Comparison of ENCODE assay signal across 20 cellular contexts in the genomic region with DNA sequence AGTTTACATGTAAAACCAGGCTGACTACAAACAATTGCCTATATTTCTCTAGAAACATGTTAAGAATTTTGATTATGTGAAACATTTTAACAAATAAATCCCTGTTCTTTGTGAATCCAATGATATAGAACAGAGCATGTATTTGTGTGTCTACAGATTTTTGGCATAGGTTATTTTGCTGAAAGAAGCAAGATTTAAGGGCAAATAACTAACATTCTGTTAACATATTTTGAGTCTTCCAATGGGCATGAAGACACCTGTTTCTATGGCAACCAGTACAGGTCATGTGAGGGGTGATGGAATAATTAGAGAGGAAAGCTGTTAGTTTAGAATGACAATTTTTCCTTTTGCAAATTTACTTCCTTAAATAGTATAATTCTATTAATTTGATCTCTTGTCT. TPM values are rescaled to one million over a fixed set of nuclear protein-coding genes. Genes with fewer than 3 reads are reported as not detected.
DNase-seq lines count a peak whose midpoint lies in the region; ATAC-seq, FAIRE-seq and TF ChIP-seq lines count a peak whose summit lies in the region.
"Had no signal": no experiment of that assay in that cellular context is flagged by ENCODE, and none has a peak within 500 bp of the region (broad histone marks: within the 10 kb centered on the region; RNA-seq: fewer than 3 reads in every experiment).

No MANE protein-coding gene starts in this region.

- no peak overlapping the region for H3K4me3 ChIP-seq in HepG2 (replicated peaks in 1 of 3; ENCODE audit: insufficient read depth in 1 of 3, low read depth in 2 of 3, low read length in 3 of 3)
- H3K4me3 ChIP-seq in right lobe of liver: no peak overlapping the region
- H3K4me3 ChIP-seq in fibroblast of villous mesenchyme (ENCODE audit: low read depth, low read length): no peak overlapping the region
- H3K4me3 ChIP-seq in CD8-positive, alpha-beta T cell (ENCODE audit: low read depth, low read length): no peak overlapping the region

- H3K36me3 Mint-ChIP-seq in CD8-positive, alpha-beta T cell: no peaks in the 10 kb centered on the region
- H3K36me3 Mint-ChIP-seq: activated CD4-positive, alpha-beta memory T cell treated with anti-CD3 and anti-CD28 coated beads for 36 hours; brain; CD4-positive, alpha-beta memory T cell had no signal

- CTCF ChIA-PET in HepG2 (lab: Yijun Ruan, JAX; ENCODE audit: low intra/inter-chr PET ratio, low total read pairs): no interaction called here
- CTCF ChIA-PET in CD8-positive, alpha-beta T cell (lab: Charles Lee): interaction anchor here (0.6 to 1.5 kb wide), 3 partner anchors 111 to 586 kb away, joined by 3 to 4 read pairs (median 3); no protein-coding TSS in a partner anchor

- H3K4me1 Mint-ChIP-seq in CD8-positive, alpha-beta T cell (ENCODE audit: low read depth): no peaks in the 10 kb centered on the region
- H3K4me1 Mint-ChIP-seq: CD4-positive, alpha-beta memory T cell had no signal

- no peak overlapping the region for H2AFZ ChIP-seq in HepG2 (ENCODE audit: low read length)

- H3K4me1 ChIP-seq in HepG2 (ENCODE audit: insufficient read depth, low read length) (peaks cover 65% of the 10 kb centered on the region), right lobe of liver (peaks cover 0 to 26% (median 15%) of the 10 kb centered on the region in 4 donors)
- H3K4me1 ChIP-seq in CD8-positive, alpha-beta T cell (ENCODE audit: insufficient read depth, low read length): no peaks in the 10 kb centered on the region

- peaks cover 17% of the 10 kb centered on the region for H3K27me3 Mint-ChIP-seq in CD8-positive, alpha-beta T cell (ENCODE audit: low read depth)

- no peak overlapping the region for H3K4me2 ChIP-seq in HepG2 (ENCODE audit: low read depth, low read length)

- BruUV-seq in HepG2 (replicated peaks; lab: Mats Ljungman, UMichigan): no TSS peak

- no peak for TF ChIP-seq RAD21 in HepG2 (CRISPR knock-in tag; IDR thresholded peaks at IDR 0.05)

- no peak for TF ChIP-seq EP300 in HepG2 (IDR thresholded peaks at IDR 0.05; ENCODE audit: low read depth in 2 of 2, low read length in 2 of 2)
- no peak for TF ChIP-seq EP300 in HepG2 (CRISPR knock-in tag; IDR thresholded peaks at IDR 0.05; ENCODE audit: borderline replicate concordance)

- H3K9me3 Mint-ChIP-seq in CD8-positive, alpha-beta T cell: peaks cover 3% of the 10 kb centered on the region
- H3K9me3 Mint-ChIP-seq: activated CD4-positive, alpha-beta memory T cell treated with anti-CD3 and anti-CD28 coated beads for 36 hours; activated T-cell treated with anti-CD3 and anti-CD28 coated beads, Interleukin-2, amount 50 U/mL, for 24 hours; brain; CD4-positive, alpha-beta memory T cell had no signal

- POLR2A ChIA-PET in HepG2 (lab: Yijun Ruan, JAX): interaction anchor here (1.0 to 1.3 kb wide), 2 partner anchors 31 to 64 kb away, joined by 3 read pairs; partner anchors contain the start of genes C12orf60 and WBP11
- POLR2A ChIA-PET in CD8-positive, alpha-beta T cell (lab: Charles Lee): no interaction called here

- no peak overlapping the region for H3K9ac ChIP-seq in HepG2 (ENCODE audit: insufficient read depth, low read depth, low read length)

- H3K27me3 ChIP-seq in HepG2 (ENCODE audit: control insufficient read depth in 1 of 2, insufficient read depth in 2 of 2, low read length in 2 of 2) (no peaks in the 10 kb centered on the region), right lobe of liver (no peaks in the 10 kb centered on the region)
- no peaks in the 10 kb centered on the region for H3K27me3 ChIP-seq in CD8-positive, alpha-beta T cell (ENCODE audit: insufficient read depth, low read length)

- intact Hi-C loops in HepG2 (cut with micrococcal nuclease; ENCODE audit: unreplicated experiment): no loop called here
- intact Hi-C loops in right lobe of liver (cut with DNase I): no loop called here
- intact Hi-C loops in CD8-positive, alpha-beta T cell (cut with DNase I, micrococcal nuclease): no loop called here

- H3K36me3 ChIP-seq in HepG2 (replicated peaks in 1 of 2; ENCODE audit: control insufficient read depth in 1 of 2, insufficient read depth in 2 of 2, low read length in 2 of 2): peaks cover 2 to 6% of the 10 kb centered on the region in 2 experiments; a peak in 2 of 5 replicates
- H3K36me3 ChIP-seq in right lobe of liver: peaks cover 0 to 6% (median under 1%) of the 10 kb centered on the region in 4 donors
- no peaks in the 10 kb centered on the region for H3K36me3 ChIP-seq in CD8-positive, alpha-beta T cell (ENCODE audit: insufficient read depth, low read length)

- no peak for DNase-seq in HepG2 (ENCODE audit: low spot score)
- DNase-seq in right lobe of liver: no peak
- DNase-seq in fibroblast of villous mesenchyme (ENCODE audit: low read depth): peak; percentile 31
- DNase-seq in CD8-positive, alpha-beta T cell: no peak
- DNase-seq in D721Med (ENCODE audit: insufficient read length, low spot score): no peak
- DNase-seq: activated CD4-positive, alpha-beta memory T cell treated with anti-CD3 and anti-CD28 coated beads for 36 hours; activated naive CD4-positive, alpha-beta T cell treated with anti-CD3 and anti-CD28 coated beads, Interleukin-2, amount 50 U/mL, for 16 hours; activated T-cell treated with anti-CD3 and anti-CD28 coated beads, Interleukin-2, amount 50 U/mL, for 24 hours; CD4-positive, alpha-beta memory T cell; NCI-H1092; NCI-H2081; NCI-H524 treated with DMSO at 0.1 percent for 48 hours; occipital lobe; SHP77 treated with DMSO at 0.1 percent for 48 hours; stimulated activated CD4-positive, alpha-beta T cell treated with anti-CD3 and anti-CD28 coated beads, Interleukin-2, amount 100 ng/mL, for 24 hours; T-helper 2 cell had no signal

- no peak overlapping the region for H3K27ac Mint-ChIP-seq in CD8-positive, alpha-beta T cell
- H3K27ac Mint-ChIP-seq: activated CD4-positive, alpha-beta memory T cell treated with anti-CD3 and anti-CD28 coated beads for 36 hours; activated T-cell treated with anti-CD3 and anti-CD28 coated beads, Interleukin-2, amount 50 U/mL, for 24 hours; CD4-positive, alpha-beta memory T cell; WTC11 had no signal

- no peak for ATAC-seq in HepG2
- ATAC-seq in right lobe of liver: no peak
- no peak for ATAC-seq in CD8-positive, alpha-beta T cell
- ATAC-seq in GM19351 (IDR thresholded peaks at IDR 0.05; ENCODE audit: unreplicated experiment): no peak
- ATAC-seq: WTC11 had no signal

- TF ChIP-seq POLR2A in HepG2 (IDR thresholded peaks at IDR 0.05; ENCODE audit: insufficient read depth in 1 of 2, low read depth in 2 of 2, low read length in 2 of 2) (no peak), right lobe of liver (IDR thresholded peaks at IDR 0.05) (no peak)

- TF ChIP-seq CTCF in HepG2 (CRISPR knock-in tag; IDR thresholded peaks at IDR 0.05) (no peak), right lobe of liver (IDR thresholded peaks at IDR 0.05) (no peak), fibroblast of villous mesenchyme (IDR thresholded peaks at IDR 0.05; ENCODE audit: insufficient read depth, low read depth, low read length) (no peak), D721Med (IDR thresholded peaks at IDR 0.05; ENCODE audit: insufficient read depth, missing control alignments) (no peak)
- TF ChIP-seq CTCF in CD8-positive, alpha-beta T cell (IDR thresholded peaks at IDR 0.05): no peak

- H4K20me1 ChIP-seq in HepG2 (ENCODE audit: insufficient read depth, low read length): no peaks in the 10 kb centered on the region

- peaks cover 17% of the 10 kb centered on the region for H3K79me2 ChIP-seq in HepG2 (ENCODE audit: insufficient read depth, low read length)

- no peak overlapping the region for H3K4me3 Mint-ChIP-seq in CD8-positive, alpha-beta T cell
- H3K4me3 Mint-ChIP-seq: activated CD4-positive, alpha-beta memory T cell treated with anti-CD3 and anti-CD28 coated beads for 36 hours; activated T-cell treated with anti-CD3 and anti-CD28 coated beads, Interleukin-2, amount 50 U/mL, for 24 hours; brain; CD4-positive, alpha-beta memory T cell; WTC11 had no signal

- H3K9me3 ChIP-seq in HepG2 (ENCODE audit: low read length) (no peaks in the 10 kb centered on the region), right lobe of liver (no peaks in the 10 kb centered on the region)
- no peaks in the 10 kb centered on the region for H3K9me3 ChIP-seq in CD8-positive, alpha-beta T cell (ENCODE audit: low read length)

- in situ Hi-C loops in HepG2 (cut with HindIII; ENCODE audit: extremely low pct_ligation_motif_present, low pct_unique_long_range_greater_than_20kb): no loop called here

- H3K27ac ChIP-seq in HepG2 (ENCODE audit: extremely low read length, insufficient read depth, low read length) (no peak overlapping the region), right lobe of liver (peak overlapping the region in 1 of 3 donors; percentile 18)
- H3K27ac ChIP-seq in CD8-positive, alpha-beta T cell (ENCODE audit: low read depth, low read length): no peak overlapping the region

- no peak for FAIRE-seq in HepG2 (lab: Jason Lieb, UNC)
- FAIRE-seq in D721Med (lab: Jason Lieb, UNC): no peak

RNA-seq across cellular contexts. Expression of gene ART4, which starts 8.8 kb away (rescaled TPM):
- total RNA-seq in HepG2 (2016; rRNA removed; fragmentation: Illumina TruSeq; extraction: Trizol) (12.0 and 20.3 TPM in 2 replicates), right lobe of liver (10 to 100 TPM; 19.6 to 43.5 (median 25.1) TPM), fibroblast of villous mesenchyme (under 0.01 TPM in 2 replicates)
- total RNA-seq in HepG2 (2016; cell fraction: cytosol; rRNA removed; fragmentation: Illumina TruSeq; extraction: Trizol; ENCODE audit: low read depth): 2.1 and 3.7 TPM in 2 replicates
- 14.3 and 18.9 TPM in 2 replicates for total RNA-seq in HepG2 (2016; cell fraction: insoluble cytoplasmic fraction; rRNA removed; fragmentation: Illumina TruSeq; extraction: Trizol)
- total RNA-seq in HepG2 (2016; cell fraction: membrane; rRNA removed; fragmentation: Illumina TruSeq; extraction: Trizol): 6.7 and 6.9 TPM in 2 replicates
- total RNA-seq in HepG2 (2016; cell fraction: nucleus; rRNA removed; fragmentation: Illumina TruSeq; extraction: Trizol): 20.5 and 23.4 TPM in 2 replicates
- polyA plus RNA-seq in HepG2 (2011; rRNA removed): 15.9 and 17.6 TPM in 2 replicates
- polyA plus RNA-seq in HepG2 (2011; cell fraction: cytosol; rRNA removed): 14.2 and 16.4 TPM in 2 replicates
- 8.0 and 8.2 TPM in 2 replicates for polyA plus RNA-seq in HepG2 (2011; cell fraction: nucleus; rRNA removed)
- polyA plus RNA-seq in HepG2 (2012): 5.3 and 10.8 TPM in 2 replicates
- 0.87 and 1.2 TPM in 2 replicates for polyA plus RNA-seq in HepG2 (2016; cell fraction: cytosol; fragmentation: Illumina TruSeq; extraction: Trizol; ENCODE audit: low read depth)
- polyA plus RNA-seq in HepG2 (2016; cell fraction: insoluble cytoplasmic fraction; fragmentation: Illumina TruSeq; extraction: Trizol; ENCODE audit: low read depth): 8.3 and 8.9 TPM in 2 replicates
- polyA plus RNA-seq in HepG2 (2016; cell fraction: membrane; fragmentation: Illumina TruSeq; extraction: Trizol; ENCODE audit: low read depth): 2.2 and 2.3 TPM in 2 replicates
- 13.4 and 17.8 TPM in 2 replicates for polyA plus RNA-seq in HepG2 (2016; cell fraction: nucleus; fragmentation: Illumina TruSeq; extraction: Trizol; ENCODE audit: insufficient read depth, low read depth)
- polyA minus RNA-seq in HepG2 (2011; rRNA and poly(A)+ RNA removed; ENCODE audit: low replicate concordance): 29.3 TPM in 1 of 2 replicates, not detected in the other
- polyA minus RNA-seq in HepG2 (2011; cell fraction: cytosol; rRNA and poly(A)+ RNA removed): 9.1 and 10.9 TPM in 2 replicates
- 35.9 and 36.7 TPM in 2 replicates for polyA minus RNA-seq in HepG2 (2011; cell fraction: nucleus; rRNA and poly(A)+ RNA removed)
- total RNA-seq in CD8-positive, alpha-beta T cell: not detected
- total RNA-seq: activated CD4-positive, alpha-beta memory T cell treated with anti-CD3 and anti-CD28 coated beads for 36 hours; CD4-positive, alpha-beta memory T cell; epithelial cell of proximal tubule; occipital lobe; WTC11 had no signal
- polyA plus RNA-seq: CD4-positive, alpha-beta memory T cell had no signal

RNA-seq across cellular contexts. Expression of gene SMCO3, which starts 20.5 kb away (rescaled TPM):
- 0.11 and 0.42 TPM in 2 replicates for total RNA-seq in HepG2 (2016; rRNA removed; fragmentation: Illumina TruSeq; extraction: Trizol)
- total RNA-seq in HepG2 (2016; cell fraction: cytosol; rRNA removed; fragmentation: Illumina TruSeq; extraction: Trizol; ENCODE audit: low read depth): not detected in 2 replicates
- 0.25 and 0.30 TPM in 2 replicates for total RNA-seq in HepG2 (2016; cell fraction: insoluble cytoplasmic fraction; rRNA removed; fragmentation: Illumina TruSeq; extraction: Trizol)
- 0.09 TPM in 1 of 2 replicates, not detected in the other for total RNA-seq in HepG2 (2016; cell fraction: membrane; rRNA removed; fragmentation: Illumina TruSeq; extraction: Trizol)
- total RNA-seq in HepG2 (2016; cell fraction: nucleus; rRNA removed; fragmentation: Illumina TruSeq; extraction: Trizol): 0.65 and 0.78 TPM in 2 replicates
- 0.14 and 0.29 TPM in 2 replicates for polyA plus RNA-seq in HepG2 (2011; rRNA removed)
- 0.07 and 0.18 TPM in 2 replicates for polyA plus RNA-seq in HepG2 (2011; cell fraction: cytosol; rRNA removed)
- 0.10 and 0.26 TPM in 2 replicates for polyA plus RNA-seq in HepG2 (2011; cell fraction: nucleus; rRNA removed)
- 0.31 and 0.62 TPM in 2 replicates for polyA plus RNA-seq in HepG2 (2012)
- 0.05 TPM in 1 of 2 replicates, not detected in the other for polyA plus RNA-seq in HepG2 (2016; cell fraction: cytosol; fragmentation: Illumina TruSeq; extraction: Trizol; ENCODE audit: low read depth)
- 0.11 and 0.22 TPM in 2 replicates for polyA plus RNA-seq in HepG2 (2016; cell fraction: insoluble cytoplasmic fraction; fragmentation: Illumina TruSeq; extraction: Trizol; ENCODE audit: low read depth)
- not detected in 2 replicates for polyA plus RNA-seq in HepG2 (2016; cell fraction: membrane; fragmentation: Illumina TruSeq; extraction: Trizol; ENCODE audit: low read depth)
- polyA plus RNA-seq in HepG2 (2016; cell fraction: nucleus; fragmentation: Illumina TruSeq; extraction: Trizol; ENCODE audit: insufficient read depth, low read depth): 0.64 and 0.79 TPM in 2 replicates
- polyA minus RNA-seq in HepG2 (2011; rRNA and poly(A)+ RNA removed; ENCODE audit: low replicate concordance): not detected in 2 replicates
- 0.30 TPM in 1 of 2 replicates, not detected in the other for polyA minus RNA-seq in HepG2 (2011; cell fraction: cytosol; rRNA and poly(A)+ RNA removed)
- polyA minus RNA-seq in HepG2 (2011; cell fraction: nucleus; rRNA and poly(A)+ RNA removed): 1.6 and 2.1 TPM in 2 replicates
- total RNA-seq in right lobe of liver: under 1 TPM in 5 of 6 experiments, not detected in 1; 0.24 to 0.68 (median 0.40) TPM
- total RNA-seq in fibroblast of villous mesenchyme: under 0.01 and 0.32 TPM in 2 replicates
- total RNA-seq in CD8-positive, alpha-beta T cell: not detected
- total RNA-seq: activated CD4-positive, alpha-beta memory T cell treated with anti-CD3 and anti-CD28 coated beads for 36 hours; CD4-positive, alpha-beta memory T cell; epithelial cell of proximal tubule; occipital lobe; WTC11 had no signal

RNA-seq across cellular contexts. Expression of gene C12orf60, which starts 31.0 kb away (rescaled TPM):
- total RNA-seq in HepG2 (2016; rRNA removed; fragmentation: Illumina TruSeq; extraction: Trizol): 1.4 and 2.3 TPM in 2 replicates
- 0.20 and 0.35 TPM in 2 replicates for total RNA-seq in HepG2 (2016; cell fraction: cytosol; rRNA removed; fragmentation: Illumina TruSeq; extraction: Trizol; ENCODE audit: low read depth)
- 1.1 and 1.5 TPM in 2 replicates for total RNA-seq in HepG2 (2016; cell fraction: insoluble cytoplasmic fraction; rRNA removed; fragmentation: Illumina TruSeq; extraction: Trizol)
- 0.96 and 1.1 TPM in 2 replicates for total RNA-seq in HepG2 (2016; cell fraction: membrane; rRNA removed; fragmentation: Illumina TruSeq; extraction: Trizol)
- 1.1 and 1.5 TPM in 2 replicates for total RNA-seq in HepG2 (2016; cell fraction: nucleus; rRNA removed; fragmentation: Illumina TruSeq; extraction: Trizol)
- 0.55 and 0.69 TPM in 2 replicates for polyA plus RNA-seq in HepG2 (2011; rRNA removed)
- 0.48 and 0.67 TPM in 2 replicates for polyA plus RNA-seq in HepG2 (2011; cell fraction: cytosol; rRNA removed)
- polyA plus RNA-seq in HepG2 (2011; cell fraction: nucleus; rRNA removed): 0.16 and 0.23 TPM in 2 replicates
- 1.2 and 1.5 TPM in 2 replicates for polyA plus RNA-seq in HepG2 (2012)
- 0.35 and 0.53 TPM in 2 replicates for polyA plus RNA-seq in HepG2 (2016; cell fraction: cytosol; fragmentation: Illumina TruSeq; extraction: Trizol; ENCODE audit: low read depth)
- 1.7 and 2.0 TPM in 2 replicates for polyA plus RNA-seq in HepG2 (2016; cell fraction: insoluble cytoplasmic fraction; fragmentation: Illumina TruSeq; extraction: Trizol; ENCODE audit: low read depth)
- polyA plus RNA-seq in HepG2 (2016; cell fraction: membrane; fragmentation: Illumina TruSeq; extraction: Trizol; ENCODE audit: low read depth): 0.50 and 0.56 TPM in 2 replicates
- 1.4 and 1.8 TPM in 2 replicates for polyA plus RNA-seq in HepG2 (2016; cell fraction: nucleus; fragmentation: Illumina TruSeq; extraction: Trizol; ENCODE audit: insufficient read depth, low read depth)
- polyA minus RNA-seq in HepG2 (2011; rRNA and poly(A)+ RNA removed; ENCODE audit: low replicate concordance): 0.33 and 0.72 TPM in 2 replicates
- polyA minus RNA-seq in HepG2 (2011; cell fraction: cytosol; rRNA and poly(A)+ RNA removed): 0.49 and 0.53 TPM in 2 replicates
- polyA minus RNA-seq in HepG2 (2011; cell fraction: nucleus; rRNA and poly(A)+ RNA removed): 0.37 and 0.52 TPM in 2 replicates
- under 1 TPM; 0.37 to 0.91 (median 0.74) TPM for total RNA-seq in right lobe of liver
- total RNA-seq in fibroblast of villous mesenchyme: 0.32 and 0.86 TPM in 2 replicates
- under 1 TPM in 1 of 2 experiments, not detected in 1; 0.14 TPM for total RNA-seq in CD8-positive, alpha-beta T cell

RNA-seq across cellular contexts. Expression of gene WBP11, which starts 31.2 kb away (rescaled TPM):
- total RNA-seq in HepG2 (2016; rRNA removed; fragmentation: Illumina TruSeq; extraction: Trizol) (31.0 and 44.4 TPM in 2 replicates), right lobe of liver (10 to 100 TPM in 4 of 6 experiments, 1 to 10 TPM in 2; 8.6 to 24.9 (median 16.9) TPM), fibroblast of villous mesenchyme (11.0 and 15.5 TPM in 2 replicates)
- total RNA-seq in HepG2 (2016; cell fraction: cytosol; rRNA removed; fragmentation: Illumina TruSeq; extraction: Trizol; ENCODE audit: low read depth): 6.5 and 7.2 TPM in 2 replicates
- total RNA-seq in HepG2 (2016; cell fraction: insoluble cytoplasmic fraction; rRNA removed; fragmentation: Illumina TruSeq; extraction: Trizol): 30.6 and 36.1 TPM in 2 replicates
- 24.9 and 28.2 TPM in 2 replicates for total RNA-seq in HepG2 (2016; cell fraction: membrane; rRNA removed; fragmentation: Illumina TruSeq; extraction: Trizol)
- total RNA-seq in HepG2 (2016; cell fraction: nucleus; rRNA removed; fragmentation: Illumina TruSeq; extraction: Trizol): 27.7 and 30.7 TPM in 2 replicates
- polyA plus RNA-seq in HepG2 (2011; rRNA removed): 6.6 and 7.6 TPM in 2 replicates
- polyA plus RNA-seq in HepG2 (2011; cell fraction: cytosol; rRNA removed): 3.2 and 3.3 TPM in 2 replicates
- polyA plus RNA-seq in HepG2 (2011; cell fraction: nucleus; rRNA removed): 5.2 and 5.6 TPM in 2 replicates
- 17.5 and 40.2 TPM in 2 replicates for polyA plus RNA-seq in HepG2 (2012)
- polyA plus RNA-seq in HepG2 (2016; cell fraction: cytosol; fragmentation: Illumina TruSeq; extraction: Trizol; ENCODE audit: low read depth): 10.8 and 13.6 TPM in 2 replicates
- 52.7 and 58.9 TPM in 2 replicates for polyA plus RNA-seq in HepG2 (2016; cell fraction: insoluble cytoplasmic fraction; fragmentation: Illumina TruSeq; extraction: Trizol; ENCODE audit: low read depth)
- 25.3 and 27.1 TPM in 2 replicates for polyA plus RNA-seq in HepG2 (2016; cell fraction: membrane; fragmentation: Illumina TruSeq; extraction: Trizol; ENCODE audit: low read depth)
- polyA plus RNA-seq in HepG2 (2016; cell fraction: nucleus; fragmentation: Illumina TruSeq; extraction: Trizol; ENCODE audit: insufficient read depth, low read depth): 39.7 and 45.9 TPM in 2 replicates
- 4.2 and 9.5 TPM in 2 replicates for polyA minus RNA-seq in HepG2 (2011; rRNA and poly(A)+ RNA removed; ENCODE audit: low replicate concordance)
- 9.1 and 10.0 TPM in 2 replicates for polyA minus RNA-seq in HepG2 (2011; cell fraction: cytosol; rRNA and poly(A)+ RNA removed)
- polyA minus RNA-seq in HepG2 (2011; cell fraction: nucleus; rRNA and poly(A)+ RNA removed): 26.1 and 28.3 TPM in 2 replicates
- 100 to 1,000 TPM; 171 to 184 TPM for total RNA-seq in CD8-positive, alpha-beta T cell

RNA-seq across cellular contexts. Expression of gene MGP, which starts 51.2 kb away (rescaled TPM):
- total RNA-seq in HepG2 (2016; rRNA removed; fragmentation: Illumina TruSeq; extraction: Trizol): not detected in 2 replicates
- total RNA-seq in HepG2 (2016; cell fraction: cytosol; rRNA removed; fragmentation: Illumina TruSeq; extraction: Trizol; ENCODE audit: low read depth): not detected in 2 replicates
- not detected in 2 replicates for total RNA-seq in HepG2 (2016; cell fraction: insoluble cytoplasmic fraction; rRNA removed; fragmentation: Illumina TruSeq; extraction: Trizol)
- total RNA-seq in HepG2 (2016; cell fraction: membrane; rRNA removed; fragmentation: Illumina TruSeq; extraction: Trizol): not detected in 2 replicates
- not detected in 2 replicates for total RNA-seq in HepG2 (2016; cell fraction: nucleus; rRNA removed; fragmentation: Illumina TruSeq; extraction: Trizol)
- polyA plus RNA-seq in HepG2 (2011; rRNA removed): not detected in 2 replicates
- polyA plus RNA-seq in HepG2 (2011; cell fraction: cytosol; rRNA removed): not detected in 2 replicates
- not detected in 2 replicates for polyA plus RNA-seq in HepG2 (2011; cell fraction: nucleus; rRNA removed)
- not detected in 2 replicates for polyA plus RNA-seq in HepG2 (2012)
- not detected in 2 replicates for polyA plus RNA-seq in HepG2 (2016; cell fraction: cytosol; fragmentation: Illumina TruSeq; extraction: Trizol; ENCODE audit: low read depth)
- polyA plus RNA-seq in HepG2 (2016; cell fraction: insoluble cytoplasmic fraction; fragmentation: Illumina TruSeq; extraction: Trizol; ENCODE audit: low read depth): not detected in 2 replicates
- polyA plus RNA-seq in HepG2 (2016; cell fraction: membrane; fragmentation: Illumina TruSeq; extraction: Trizol; ENCODE audit: low read depth): not detected in 2 replicates
- not detected in 2 replicates for polyA plus RNA-seq in HepG2 (2016; cell fraction: nucleus; fragmentation: Illumina TruSeq; extraction: Trizol; ENCODE audit: insufficient read depth, low read depth)
- not detected in 2 replicates for polyA minus RNA-seq in HepG2 (2011; rRNA and poly(A)+ RNA removed; ENCODE audit: low replicate concordance)
- not detected in 2 replicates for polyA minus RNA-seq in HepG2 (2011; cell fraction: cytosol; rRNA and poly(A)+ RNA removed)
- polyA minus RNA-seq in HepG2 (2011; cell fraction: nucleus; rRNA and poly(A)+ RNA removed): not detected in 2 replicates
- total RNA-seq in right lobe of liver: 10 to 100 TPM in 2 of 6 experiments, 1 to 10 TPM in 4; 4.7 to 15.1 (median 7.1) TPM
- 3.5 and 10.6 TPM in 2 replicates for total RNA-seq in fibroblast of villous mesenchyme
- under 1 TPM; 0.38 to 0.42 TPM for total RNA-seq in CD8-positive, alpha-beta T cell
- total RNA-seq: activated CD4-positive, alpha-beta memory T cell treated with anti-CD3 and anti-CD28 coated beads for 36 hours had no signal
- polyA plus RNA-seq: CD4-positive, alpha-beta memory T cell had no signal
